ENCODE assay signal across 7 cellular contexts in genomic region chr15:74635228-74635627, GRCh38. TPM values are rescaled to one million over a fixed set of nuclear protein-coding genes. Genes with fewer than 3 reads are reported as not detected.
DNase-seq lines count a peak whose midpoint lies in the region; ATAC-seq and TF ChIP-seq lines count a peak whose summit lies in the region.

No MANE protein-coding gene starts in this region.

- ATAC-seq in left ventricle myocardium superior, result peak; percentile 69
- peak; percentile 64 to 73 for ATAC-seq in gastrocnemius medialis

- H3K27me3 ChIP-seq in gastrocnemius medialis, result no peaks in the 10 kb centered on the region

- TF ChIP-seq POLR2A in gastrocnemius medialis (IDR thresholded peaks at IDR 0.05), result no peak

- H3K9me3 ChIP-seq in gastrocnemius medialis, result no peaks in the 10 kb centered on the region

- H3K27ac ChIP-seq in gastrocnemius medialis, result no peak overlapping the region

- peaks cover 0 to 4% of the 10 kb centered on the region in 2 donors for H3K4me1 ChIP-seq in gastrocnemius medialis

- H3K36me3 ChIP-seq in gastrocnemius medialis, result peaks cover 0 to 88% of the 10 kb centered on the region in 2 donors

- intact Hi-C loops in left ventricle myocardium superior (cut with micrococcal nuclease) (loop anchor here (5.0 to 10.0 kb wide), 2 partner anchors 132 to 260 kb away; no protein-coding TSS in a partner anchor), gastrocnemius medialis (cut with DNase I; ENCODE audit: low total_unique reads) (loop anchor here (1.0 to 10.0 kb wide), 2 partner anchors 134 to 570 kb away; partner anchors contain the start of gene C15orf39)

- TF ChIP-seq CTCF in GM12872 (IDR thresholded peaks at IDR 0.05; ENCODE audit: insufficient read depth, low read depth, low read length) (peak; percentile 95), gastrocnemius medialis (IDR thresholded peaks at IDR 0.05 in 4 of 5, conservative IDR thresholded peaks at IDR 0.05 in 1 of 5) (peak; percentile 83 to 89 (median 85))

- peak; percentile 71 for DNase-seq in Jurkat, Clone E6-1 (ENCODE audit: low read depth, low spot score)
- DNase-seq in T follicular helper cell (ENCODE audit: low read depth) (peak; percentile 59), left ventricle myocardium superior (peak; percentile 71), gastrocnemius medialis (peak in 1 of 2 donors; percentile 51), GOT3 (lab: John Stamatoyannopoulos, UW) (no peak)
- peak; percentile 47 for DNase-seq in activated naive CD8-positive, alpha-beta T cell treated with anti-CD3 and anti-CD28 coated beads, Interleukin-2, amount 50 U/mL, for 16 hours (ENCODE audit: low read depth, low spot score)

- in situ Hi-C loops in gastrocnemius medialis (cut with MboI; ENCODE audit: low sequenced_read_pairs in 4 of 4), result loop anchor here (10.0 to 25.0 kb wide), 2 partner anchors 140 to 302 kb away; partner anchors contain the start of gene COX5A (in 3 of the 4)

- no peak overlapping the region for H3K4me3 ChIP-seq in Jurkat, Clone E6-1 (ENCODE audit: low read length)
- no peak overlapping the region for H3K4me3 ChIP-seq in gastrocnemius medialis

RNA-seq across cellular contexts. Expression of gene CLK3, which starts 19.6 kb away (rescaled TPM):
- polyA plus RNA-seq in Jurkat, Clone E6-1 (2012; ENCODE audit: insufficient read depth, insufficient read length), result 103 TPM
- 55.3 TPM for total RNA-seq in left ventricle myocardium superior
- total RNA-seq in gastrocnemius medialis, result 100 to 1,000 TPM in 2 of 4 donors, 10 to 100 TPM in 2; 45.4 to 152 (median 105) TPM
